In the genomic region with DNA sequence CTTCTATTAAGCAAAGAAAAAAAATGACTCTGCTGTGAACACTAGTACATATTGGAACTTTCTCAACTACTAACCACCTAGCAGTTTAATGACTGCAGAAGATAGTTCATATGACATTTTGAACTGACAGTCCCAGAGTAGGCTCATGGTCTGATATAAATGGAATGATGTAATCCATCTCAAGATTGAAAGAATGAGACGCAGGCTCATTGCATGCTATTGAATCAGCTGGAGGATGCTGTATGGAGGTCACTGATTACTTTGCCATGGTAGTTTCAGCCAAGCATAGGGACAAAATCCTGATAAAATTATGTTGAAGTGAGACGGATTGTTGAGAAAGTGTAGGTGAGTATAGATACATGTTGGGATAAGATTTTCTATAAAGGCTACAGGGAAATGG, we compare ENCODE assay signal across 26 cellular contexts.
"Had no signal": no experiment of that assay in that cellular context is flagged by ENCODE, and none has a peak within 500 bp of the region (broad histone marks: within the 10 kb centered on the region; RNA-seq: fewer than 3 reads in every experiment).

No MANE protein-coding gene starts in this region.

- H3K9me3 ChIP-seq: adrenal gland had no signal

- H3K4me1 ChIP-seq: adrenal gland had no signal

- H3K9ac ChIP-seq: KMS-11 had no signal

- H3K36me3 ChIP-seq: adrenal gland had no signal

- H3K27ac ChIP-seq: adrenal gland, KMS-11, SK-N-MC had no signal

- DNase-seq: activated CD4-positive, alpha-beta memory T cell treated with anti-CD3 and anti-CD28 coated beads for 36 hours; activated CD4-positive, alpha-beta T cell treated with anti-CD3 and anti-CD28 coated beads for 36 hours; activated CD4-positive, alpha-beta T cell treated with anti-CD3 and anti-CD28 coated beads, Interleukin-2, amount 10 ng/mL, durations not matched to agents 7 days and 5 days; activated CD8-positive, alpha-beta memory T cell treated with anti-CD3 and anti-CD28 coated beads, Interleukin-2, amount 50 U/mL, for 4 hours; activated gamma-delta T cell treated with Interleukin-2 at 50 U/mL for 16 hours; activated naive CD4-positive, alpha-beta T cell treated with anti-CD3 and anti-CD28 coated beads for 36 hours; activated T-cell treated with anti-CD3 and anti-CD28 coated beads for 4 hours; activated T-cell treated with anti-CD3 and anti-CD28 coated beads, Interleukin-2, amount 50 U/mL, for 4 hours; adrenal gland; caudate nucleus; cerebellar nuclear complex; NCI-H1092 treated with DMSO at 0.1 percent for 48 hours; NCI-H1417; NCI-H187 treated with DMSO at 0.1 percent for 48 hours; NCI-H2081; NCI-H345; NCI-H510A; NCI-H526; NCI-H748 treated with DMSO at 0.1 percent for 48 hours; NK-92 treated with Interleukin-12 subunit alpha and Interleukin-12 subunit beta, amount 100 ng/mL, for 24 hours; Right ventricle myocardium superior had no signal

- ATAC-seq: activated CD4-positive, alpha-beta T cell treated with anti-CD3 and anti-CD28 coated beads for 36 hours; activated CD4-positive, CD25-positive, alpha-beta regulatory T cell treated with anti-CD3 and anti-CD28 coated beads, Interleukin-2, amount 50 U/mL, for 24 hours; activated naive CD4-positive, alpha-beta T cell treated with anti-CD3 and anti-CD28 coated beads, Interleukin-2, amount 50 U/mL, for 72 hours; activated T-cell treated with anti-CD3 and anti-CD28 coated beads, Interleukin-2, amount 50 U/mL, for 4 hours; WTC11 had no signal

- H3K27me3 ChIP-seq: adrenal gland had no signal

- H3K4me3 ChIP-seq: adrenal gland, SK-N-MC had no signal
